16 cellular contexts compared by ENCODE assay signal in the genomic region with DNA sequence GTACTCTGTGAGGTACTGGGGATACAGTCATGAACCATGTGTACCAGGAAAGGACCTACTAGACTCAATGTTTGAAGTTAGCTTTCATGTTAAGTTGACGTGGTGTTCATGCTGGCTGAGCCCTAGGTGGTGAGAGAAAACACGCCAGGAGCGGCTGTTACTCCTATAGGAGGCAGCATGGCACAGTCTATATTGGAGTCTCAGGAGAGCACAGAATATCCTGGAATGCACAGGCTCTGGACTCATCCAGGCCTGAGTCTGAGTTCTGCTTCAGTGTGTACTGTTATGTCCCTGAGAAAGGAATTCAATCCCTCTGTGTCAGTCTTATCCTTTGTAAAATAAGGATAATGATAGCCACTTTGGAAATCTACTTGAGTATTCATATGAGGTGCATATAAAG. TPM values are rescaled to one million over a fixed set of nuclear protein-coding genes. Genes with fewer than 3 reads are reported as not detected.
A peak's percentile ranks its signal among the peaks of the same experiment; 100 is the strongest.
DNase-seq lines count a peak whose midpoint lies in the region; ATAC-seq and TF ChIP-seq lines count a peak whose summit lies in the region.
"Had no signal": no experiment of that assay in that cellular context is flagged by ENCODE, and none has a peak within 500 bp of the region (broad histone marks: within the 10 kb centered on the region; RNA-seq: fewer than 3 reads in every experiment).

No MANE protein-coding gene starts in this region.

- no peak overlapping the region for H3K4me3 ChIP-seq in AG09309 (ENCODE audit: control insufficient read depth, low read depth, low read length)
- H3K4me3 ChIP-seq in H7 (ENCODE audit: insufficient read depth, low read depth, low read length) = no peak overlapping the region
- no peak overlapping the region for H3K4me3 ChIP-seq in WERI-Rb-1 (ENCODE audit: low read depth, low read length)
- H3K4me3 ChIP-seq: BLaER1 treated with 17β-estradiol and CSF1 and Interleukin-3, amounts not matched to agents 10 nM and 100 nM; GM23248 had no signal

- DNase-seq in AG09309 (ENCODE audit: low read depth) = no peak
- peak; percentile 31 for DNase-seq in H7
- DNase-seq in WERI-Rb-1 = peak; percentile 25
- DNase-seq in AG08395 (ENCODE audit: low spot score) = no peak
- DNase-seq in medulla oblongata (ENCODE audit: extremely low spot score) = no peak
- DNase-seq in putamen (ENCODE audit: low spot score) = no peak
- DNase-seq: activated CD4-positive, alpha-beta T cell treated with anti-CD3 and anti-CD28 coated beads for 4 hours; activated naive CD4-positive, alpha-beta T cell treated with anti-CD3 and anti-CD28 coated beads for 36 hours; GM23248; natural killer cell; SHP77; T-helper 9 cell had no signal

- TF ChIP-seq CTCF in AG09309 (IDR thresholded peaks at IDR 0.05; ENCODE audit: control insufficient read depth, insufficient read depth, low read depth, low read length, missing control alignments) (peak; percentile 1), WERI-Rb-1 (IDR thresholded peaks at IDR 0.05; ENCODE audit: low read depth, low read length) (no peak)

- no peak for ATAC-seq in HG02973 (IDR thresholded peaks at IDR 0.05; ENCODE audit: unreplicated experiment)
- ATAC-seq: natural killer cell had no signal

- no peaks in the 10 kb centered on the region for H3K27me3 ChIP-seq in H7 (ENCODE audit: control insufficient read depth, insufficient read depth, low read length)
- H3K27me3 ChIP-seq in WERI-Rb-1 (ENCODE audit: insufficient read depth, low read depth, severe bottlenecking) = no peaks in the 10 kb centered on the region
- H3K27me3 ChIP-seq in layer of hippocampus (ENCODE audit: control insufficient read depth, insufficient read depth, low read length) = no peaks in the 10 kb centered on the region
- H3K27me3 ChIP-seq: BLaER1 treated with 17β-estradiol and CSF1 and Interleukin-3, amounts not matched to agents 10 nM and 100 nM had no signal

- H3K9me3 ChIP-seq in WERI-Rb-1 (ENCODE audit: severe bottlenecking) = no peaks in the 10 kb centered on the region

- H3K27ac ChIP-seq in WERI-Rb-1 = no peak overlapping the region
- H3K27ac ChIP-seq in layer of hippocampus (ENCODE audit: low read depth, low read length) = peak overlapping the region; percentile 35
- H3K27ac ChIP-seq: BLaER1 treated with 17β-estradiol and CSF1 and Interleukin-3, amounts not matched to agents 10 nM and 100 nM; GM23248 had no signal

- H3K36me3 ChIP-seq in H7 (replicated peaks; ENCODE audit: control insufficient read depth, insufficient read depth, low read length) (no peaks in the 10 kb centered on the region), WERI-Rb-1 (no peaks in the 10 kb centered on the region)
- H3K36me3 ChIP-seq: BLaER1 treated with 17β-estradiol and CSF1 and Interleukin-3, amounts not matched to agents 10 nM and 100 nM had no signal

RNA-seq across cellular contexts. Expression of a gene that starts 41.2 kb away (rescaled TPM):
- not detected in 2 replicates for total RNA-seq in H7 (2014; rRNA removed; shearing (Covaris generic))
- total RNA-seq: activated naive CD4-positive, alpha-beta T cell treated with anti-CD3 and anti-CD28 coated beads for 36 hours; natural killer cell; pulmonary artery endothelial cell had no signal

Comparison
In these comparisons a context has a peak if more than half of its experiments do, and no peak if none do; other contexts are left out.
1. DNase-seq: peak in H7 (single experiment) and WERI-Rb-1 (single experiment); none in AG09309 (single experiment), AG08395 (single experiment), medulla oblongata (single experiment) and putamen (single experiment).